In the genomic region with DNA sequence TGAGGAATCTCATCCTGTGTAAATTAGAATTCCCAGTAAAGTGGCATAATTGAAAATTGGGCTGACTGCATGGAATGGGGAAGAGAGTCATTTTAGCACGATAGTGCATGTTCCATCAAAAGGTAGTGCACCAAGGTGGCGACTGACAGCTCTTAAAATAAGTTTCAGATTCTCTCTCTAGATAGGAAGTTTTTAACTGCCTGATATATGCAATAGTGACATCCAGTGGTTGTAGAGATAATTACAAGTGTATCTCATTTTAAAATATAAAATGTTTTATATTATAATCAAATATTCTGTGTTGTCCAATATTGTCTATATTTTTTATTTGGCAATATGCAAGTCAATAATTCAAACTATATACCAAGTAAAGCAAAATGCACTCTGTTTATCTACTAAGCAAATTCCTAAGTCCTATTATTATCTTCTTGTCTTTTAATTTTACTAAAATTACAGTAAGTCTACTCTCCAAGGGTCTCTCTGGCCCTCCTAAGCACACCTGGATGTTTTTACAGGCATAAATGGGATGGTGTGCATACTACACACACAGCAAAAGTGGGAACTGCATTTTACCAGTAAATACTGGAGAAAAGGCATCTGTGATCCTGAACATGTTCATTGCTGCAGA, we compare ENCODE assay signal across 8 cellular contexts.
DNase-seq lines count a peak whose midpoint lies in the region; TF ChIP-seq lines count a peak whose summit lies in the region.

No MANE protein-coding gene starts in this region.

- no peak overlapping the region for H3K4me3 Mint-ChIP-seq in activated T-helper 2 cell treated with anti-CD3 and anti-CD28 coated beads, Interferon-gamma antibody, Interleukin-2, Interleukin-4, amounts not matched to agents 10 μg/mL and 5 μg/mL and 100 μg/mL, durations not matched to agents 14 hours and 24 hours and 36 hours (ENCODE audit: low read depth)

- intact Hi-C loops in spleen (cut with DNase I; ENCODE audit: low total_unique reads) (loop anchor here (10.0 kb wide), 2 partner anchors 330 to 700 kb away; partner anchors contain the start of gene HOXD10), posterior vena cava (cut with DNase I) (loop anchor here (5.0 to 10.0 kb wide), 5 partner anchors 50 to 688 kb away; partner anchors contain the start of gene HOXD8 (in 1 of the 2))
- intact Hi-C loops in activated T-helper 2 cell treated with anti-CD3 and anti-CD28 coated beads, Interferon-gamma antibody, Interleukin-2, Interleukin-4, amounts not matched to agents 10 μg/mL and 5 μg/mL and 100 μg/mL, durations not matched to agents 14 hours and 24 hours and 36 hours (cut with micrococcal nuclease), result loop anchor here (2.0 to 5.0 kb wide), 3 partner anchors 162 to 688 kb away; partner anchors contain the start of gene HOXD8

- H3K79me2 ChIP-seq in fibroblast of lung (ENCODE audit: control insufficient read depth, insufficient read depth, low read length), result no peaks in the 10 kb centered on the region

- H3K4me2 ChIP-seq in fibroblast of lung (ENCODE audit: extremely low read depth, insufficient read depth, low read length), result no peak overlapping the region

- H3K4me1 Mint-ChIP-seq in activated T-helper 2 cell treated with anti-CD3 and anti-CD28 coated beads, Interferon-gamma antibody, Interleukin-2, Interleukin-4, amounts not matched to agents 10 μg/mL and 5 μg/mL and 100 μg/mL, durations not matched to agents 14 hours and 24 hours and 36 hours (ENCODE audit: low read depth), result peaks cover 4% of the 10 kb centered on the region

- TF ChIP-seq CTCF in AG04450 (IDR thresholded peaks at IDR 0.05; ENCODE audit: low read depth, low read length) (peak; percentile 52), GM06990 (IDR thresholded peaks at IDR 0.05; ENCODE audit: insufficient read depth, low read length, poor library complexity, severe bottlenecking) (peak; percentile 42), fibroblast of lung (conservative IDR thresholded peaks at IDR 0.05 in 1 of 2, IDR thresholded peaks at IDR 0.05 in 1 of 2; ENCODE audit: low read depth in 1 of 2, low read length in 2 of 2) (peak in 1 of 2 donors; percentile 49), spleen (IDR thresholded peaks at IDR 0.05 in 8 of 11, conservative IDR thresholded peaks at IDR 0.05 in 3 of 11) (peak in 8 of 11 experiments; percentile 36 to 62 (median 56))

- 0 to 3% (median 1%) methylated on average over 2 of the region's 2 CpGs for WGBS in spleen, 5 donors

- in situ Hi-C loops in SK-MEL-5 (cut with HindIII; ENCODE audit: low pct_unique_long_range_greater_than_20kb, low sequenced_read_pairs), result no loop called here

- H3K9me3 Mint-ChIP-seq in activated T-helper 2 cell treated with anti-CD3 and anti-CD28 coated beads, Interferon-gamma antibody, Interleukin-2, Interleukin-4, amounts not matched to agents 10 μg/mL and 5 μg/mL and 100 μg/mL, durations not matched to agents 14 hours and 24 hours and 36 hours, result no peaks in the 10 kb centered on the region

- H3K27ac ChIP-seq in AG04450 (ENCODE audit: low read depth, low read length) (no peak overlapping the region), fibroblast of lung (ENCODE audit: insufficient read depth, low read length) (no peak overlapping the region), spleen (no peak overlapping the region)

- TF ChIP-seq EP300 in Ishikawa (IDR thresholded peaks at IDR 0.05; ENCODE audit: borderline replicate concordance), result no peak

- TF ChIP-seq POLR2A in spleen (IDR thresholded peaks at IDR 0.05), result no peak

- H3K27me3 Mint-ChIP-seq in activated T-helper 2 cell treated with anti-CD3 and anti-CD28 coated beads, Interferon-gamma antibody, Interleukin-2, Interleukin-4, amounts not matched to agents 10 μg/mL and 5 μg/mL and 100 μg/mL, durations not matched to agents 14 hours and 24 hours and 36 hours (ENCODE audit: low read depth), result peaks cover 9% of the 10 kb centered on the region

- H3K36me3 ChIP-seq in GM06990 (ENCODE audit: control insufficient read depth, insufficient read depth, low read length) (no peaks in the 10 kb centered on the region), fibroblast of lung (ENCODE audit: control insufficient read depth, insufficient read depth, low read length) (no peaks in the 10 kb centered on the region), spleen (no peaks in the 10 kb centered on the region)

- H2AFZ ChIP-seq in fibroblast of lung (ENCODE audit: low read length), result no peak overlapping the region

- H3K4me1 ChIP-seq in fibroblast of lung (ENCODE audit: control insufficient read depth, extremely low read depth, insufficient read depth, low read length) (no peaks in the 10 kb centered on the region), spleen (peaks cover 0 to 24% (median 9%) of the 10 kb centered on the region in 6 donors)

- no peaks in the 10 kb centered on the region for H3K27me3 ChIP-seq in AG04450 (ENCODE audit: control insufficient read depth, insufficient read depth, low read length)
- H3K27me3 ChIP-seq in GM06990 (replicated peaks; ENCODE audit: control insufficient read depth, insufficient read depth, low read length), result no peaks in the 10 kb centered on the region
- no peaks in the 10 kb centered on the region for H3K27me3 ChIP-seq in fibroblast of lung (ENCODE audit: control insufficient read depth, insufficient read depth, low read length)
- no peaks in the 10 kb centered on the region for H3K27me3 ChIP-seq in spleen (replicated peaks in 1 of 7)

- no peaks in the 10 kb centered on the region for H3K36me3 Mint-ChIP-seq in activated T-helper 2 cell treated with anti-CD3 and anti-CD28 coated beads, Interferon-gamma antibody, Interleukin-2, Interleukin-4, amounts not matched to agents 10 μg/mL and 5 μg/mL and 100 μg/mL, durations not matched to agents 14 hours and 24 hours and 36 hours (ENCODE audit: low read depth)

- H3K4me3 ChIP-seq in AG04450 (ENCODE audit: low read depth, low read length), result no peak overlapping the region
- H3K4me3 ChIP-seq in GM06990 (replicated peaks; ENCODE audit: low read depth, low read length), result no peak overlapping the region
- no peak overlapping the region for H3K4me3 ChIP-seq in fibroblast of lung (replicated peaks in 1 of 4; ENCODE audit: control extremely low read depth in 1 of 4, insufficient read depth in 1 of 4, low read depth in 3 of 4, low read length in 4 of 4)
- H3K4me3 ChIP-seq in spleen, result peak overlapping the region in 1 of 8 donors; percentile 17

- DNase-seq in AG04450 (ENCODE audit: low read depth, low spot score) (no peak), GM06990 (ENCODE audit: extremely low read depth, insufficient read length) (peak; percentile 8), SK-MEL-5 (ENCODE audit: low read depth, low spot score) (peak; percentile 43), fibroblast of lung (ENCODE audit: low read depth in 2 of 2) (peak; percentile 6 to 41), spleen (no peak), posterior vena cava (ENCODE audit: low spot score) (no peak)
- no peak for DNase-seq in activated T-helper 2 cell treated with anti-CD3 and anti-CD28 coated beads, Interferon-gamma antibody, Interleukin-2, Interleukin-4, amounts not matched to agents 10 μg/mL and 5 μg/mL and 100 μg/mL, durations not matched to agents 14 hours and 24 hours and 36 hours (ENCODE audit: low spot score)

- no peak overlapping the region for H3K9ac ChIP-seq in fibroblast of lung (ENCODE audit: insufficient read depth, low read length)

- CTCF ChIA-PET in AG04450 (lab: Charles Lee), result interaction anchor here (0.7 to 3.7 kb wide), 24 partner anchors 9 to 704 kb away, joined by 3 to 61 read pairs (median 4); no protein-coding TSS in a partner anchor

- H4K20me1 ChIP-seq in fibroblast of lung (ENCODE audit: control insufficient read depth, extremely low read depth, insufficient read depth, low read length), result no peaks in the 10 kb centered on the region

- no peak overlapping the region for H3K27ac Mint-ChIP-seq in activated T-helper 2 cell treated with anti-CD3 and anti-CD28 coated beads, Interferon-gamma antibody, Interleukin-2, Interleukin-4, amounts not matched to agents 10 μg/mL and 5 μg/mL and 100 μg/mL, durations not matched to agents 14 hours and 24 hours and 36 hours

- peak; percentile 60 for TF ChIP-seq RAD21 in Ishikawa (IDR thresholded peaks at IDR 0.05; ENCODE audit: low read depth)

- H3K9me3 ChIP-seq in AG04450 (ENCODE audit: control insufficient read depth, insufficient read depth, low read length) (no peaks in the 10 kb centered on the region), fibroblast of lung (ENCODE audit: control insufficient read depth, insufficient read depth, low read depth, low read length) (no peaks in the 10 kb centered on the region), spleen (no peaks in the 10 kb centered on the region)

- POLR2A ChIA-PET in AG04450 (lab: Yijun Ruan, JAX), result no interaction called here

TF ChIP-seq in Ishikawa, 13 proteins besides CTCF, POLR2A, EP300 and RAD21 (continues in another document):
- TF ChIP-seq USF1 (IDR thresholded peaks at IDR 0.05) (no peak), FOXM1 (IDR thresholded peaks at IDR 0.05; ENCODE audit: borderline replicate concordance, low read depth) (no peak), YY1 (IDR thresholded peaks at IDR 0.05; ENCODE audit: low read depth) (no peak), CEBPB (IDR thresholded peaks at IDR 0.05) (no peak), CREB1 (IDR thresholded peaks at IDR 0.05; ENCODE audit: low read depth) (no peak), TCF12 (IDR thresholded peaks at IDR 0.05; ENCODE audit: low read depth) (no peak)

Comparison
In these comparisons a context has a peak if more than half of its experiments do, and no peak if none do; other contexts are left out.
1. DNase-seq: peak in GM06990 (single experiment), SK-MEL-5 (single experiment) and fibroblast of lung (2 of 2); none in AG04450 (single experiment), spleen (single experiment), activated T-helper 2 cell treated with anti-CD3 and anti-CD28 coated beads, Interferon-gamma antibody, Interleukin-2, Interleukin-4, amounts not matched to agents 10 μg/mL and 5 μg/mL and 100 μg/mL, durations not matched to agents 14 hours and 24 hours and 36 hours (single experiment) and posterior vena cava (single experiment).